ENCODE assay signal across 16 cellular contexts in the genomic region with DNA sequence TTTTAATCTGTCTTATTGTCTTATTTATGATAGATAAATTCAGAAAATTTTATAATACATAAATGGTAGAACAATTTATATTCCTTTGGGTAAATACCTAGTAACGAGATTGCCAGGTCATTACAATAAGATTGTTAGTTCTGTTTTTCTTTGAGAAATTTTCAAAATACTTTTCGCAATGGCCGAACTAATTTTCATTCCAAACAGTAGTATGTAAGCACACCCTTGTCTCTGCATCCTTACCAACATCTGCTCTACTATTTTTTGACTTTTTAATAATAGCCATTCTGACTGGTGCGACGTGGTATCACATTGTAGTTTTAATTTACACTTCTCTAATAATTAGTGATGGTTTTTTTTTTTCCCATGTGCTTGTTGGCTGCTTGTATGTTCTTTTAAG.
"Had no signal": no experiment of that assay in that cellular context is flagged by ENCODE, and none has a peak within 500 bp of the region (broad histone marks: within the 10 kb centered on the region; RNA-seq: fewer than 3 reads in every experiment).

No MANE protein-coding gene starts in this region.

- H3K9me3 ChIP-seq: adrenal gland, gastroesophageal sphincter, prostate gland, right atrium auricular region, tibial artery had no signal

- H3K4me1 ChIP-seq: adrenal gland, gastroesophageal sphincter, heart left ventricle, left ventricle myocardium inferior, prostate gland, right atrium auricular region, tibial artery had no signal

- H3K27me3 ChIP-seq: adrenal gland, cardiac muscle cell, gastroesophageal sphincter, heart left ventricle, right atrium auricular region, tibial artery had no signal

- H3K4me3 ChIP-seq: adrenal gland, cardiac muscle cell, gastroesophageal sphincter, heart left ventricle, left ventricle myocardium inferior, prostate gland, right atrium auricular region, tibial artery had no signal

- DNase-seq: activated CD4-positive, alpha-beta T cell treated with anti-CD3 and anti-CD28 coated beads, Interleukin-2, amount 50 U/mL, for 4 hours; activated gamma-delta T cell; adrenal gland; endodermal cell; heart left ventricle; kidney glomerular epithelial cell; left ventricle myocardium inferior; mammary epithelial cell; naive B cell; stimulated activated CD4-positive, alpha-beta T cell treated with anti-CD3 and anti-CD28 coated beads, Interleukin-2, amount 100 ng/mL, for 24 hours; stimulated activated naive CD4-positive, alpha-beta T cell treated with Interleukin-2 at 50 U/mL for 16 hours; tibial artery had no signal

- H3K36me3 ChIP-seq: adrenal gland, cardiac muscle cell, gastroesophageal sphincter, heart left ventricle, left ventricle myocardium inferior, prostate gland, right atrium auricular region, tibial artery had no signal

- ATAC-seq: gastroesophageal sphincter, heart left ventricle had no signal

- H3K27ac ChIP-seq: adrenal gland, cardiac muscle cell, gastroesophageal sphincter, heart left ventricle, left ventricle myocardium inferior, prostate gland, right atrium auricular region, tibial artery had no signal
